ENCODE assay signal across 23 cellular contexts in the genomic region with DNA sequence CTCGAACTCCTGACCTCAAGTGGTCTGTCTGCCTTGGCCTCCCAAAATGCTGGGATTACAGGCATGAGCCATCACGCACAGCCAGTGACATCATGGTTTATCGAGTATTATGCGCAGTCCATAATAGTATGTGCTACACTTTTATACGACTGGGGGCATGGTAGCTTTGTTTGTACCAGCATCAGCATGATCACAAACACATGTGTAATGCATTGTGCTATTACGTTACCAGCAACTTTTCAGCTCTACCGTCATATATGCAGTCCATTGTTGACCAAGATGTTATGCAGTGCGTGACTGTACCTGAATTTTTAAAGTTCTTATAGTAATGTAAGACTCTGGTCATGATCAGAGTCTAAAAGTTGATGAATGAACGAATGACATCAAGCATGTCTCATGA.
DNase-seq lines count a peak whose midpoint lies in the region; ATAC-seq, FAIRE-seq and TF ChIP-seq lines count a peak whose summit lies in the region.
"Had no signal": no experiment of that assay in that cellular context is flagged by ENCODE, and none has a peak within 500 bp of the region (broad histone marks: within the 10 kb centered on the region; RNA-seq: fewer than 3 reads in every experiment).

No MANE protein-coding gene starts in this region.

- H3K27me3 ChIP-seq in right atrium auricular region (no peaks in the 10 kb centered on the region), heart right ventricle (no peaks in the 10 kb centered on the region), trophoblast cell (ENCODE audit: insufficient read depth, low read length) (no peaks in the 10 kb centered on the region)
- H3K27me3 ChIP-seq: BLaER1 treated with 17β-estradiol and CSF1 and Interleukin-3, amounts not matched to agents 10 nM and 100 nM had no signal

- no peak overlapping the region for H3K18ac ChIP-seq in trophoblast cell (ENCODE audit: low read length)

- H3K79me1 ChIP-seq in trophoblast cell (ENCODE audit: low read length) = no peaks in the 10 kb centered on the region

- no peak overlapping the region for H3K27ac Mint-ChIP-seq in natural killer cell treated with Interleukin-12 subunit alpha and Interleukin-12 subunit beta and Interleukin-15 and Interleukin-18, amount 100 ng/mL, for 72 hours
- H3K27ac Mint-ChIP-seq: B cell; CD4-positive, alpha-beta T cell; CD8-positive, alpha-beta T cell had no signal

- H3K23ac ChIP-seq in trophoblast cell (ENCODE audit: low read length) = no peak overlapping the region

- H3K36me3 ChIP-seq in right atrium auricular region = peaks cover 42% of the 10 kb centered on the region
- H3K36me3 ChIP-seq in heart right ventricle = peaks cover 0 to 83% (median 23%) of the 10 kb centered on the region in 9 donors
- H3K36me3 ChIP-seq in trophoblast cell (ENCODE audit: control insufficient read depth in 1 of 2, insufficient read depth in 2 of 2, low read length in 2 of 2) = peaks cover 26 to 40% of the 10 kb centered on the region in 2 experiments

- H4K91ac ChIP-seq in trophoblast cell (ENCODE audit: low read depth, low read length) = no peak overlapping the region

- H2BK5ac ChIP-seq in trophoblast cell (ENCODE audit: low read depth, low read length, poor library complexity) = no peak overlapping the region

- H2AK5ac ChIP-seq in trophoblast cell (ENCODE audit: low read length) = no peak overlapping the region

- H3K27ac ChIP-seq in right atrium auricular region = no peak overlapping the region
- H3K27ac ChIP-seq in heart right ventricle = no peak overlapping the region
- no peak overlapping the region for H3K27ac ChIP-seq in trophoblast cell (ENCODE audit: low read depth, low read length)
- H3K27ac ChIP-seq: BLaER1 treated with 17β-estradiol and CSF1 and Interleukin-3, amounts not matched to agents 10 nM and 100 nM; C4-2B had no signal

- H3K9me3 Mint-ChIP-seq in natural killer cell treated with Interleukin-12 subunit alpha and Interleukin-12 subunit beta and Interleukin-15 and Interleukin-18, amount 100 ng/mL, for 72 hours = no peaks in the 10 kb centered on the region
- H3K9me3 Mint-ChIP-seq: CD4-positive, alpha-beta T cell; CD8-positive, alpha-beta T cell had no signal

- no peaks in the 10 kb centered on the region for H3K36me3 Mint-ChIP-seq in natural killer cell treated with Interleukin-12 subunit alpha and Interleukin-12 subunit beta and Interleukin-15 and Interleukin-18, amount 100 ng/mL, for 72 hours
- H3K36me3 Mint-ChIP-seq: CD8-positive, alpha-beta T cell had no signal

- TF ChIP-seq POLR2A in GM12891 (IDR thresholded peaks at IDR 0.05; ENCODE audit: low read depth, low read length) = no peak

- H3K4me1 ChIP-seq in right atrium auricular region (peaks cover 0 to 5% of the 10 kb centered on the region in 2 donors), heart right ventricle (peaks cover 0 to 4% (median 0%) of the 10 kb centered on the region in 9 donors), trophoblast cell (ENCODE audit: control insufficient read depth in 1 of 2, insufficient read depth in 2 of 2, low read length in 2 of 2) (no peaks in the 10 kb centered on the region)
- H3K4me1 ChIP-seq: BLaER1 treated with 17β-estradiol and CSF1 and Interleukin-3, amounts not matched to agents 10 nM and 100 nM had no signal

- H2AFZ ChIP-seq in trophoblast cell (ENCODE audit: insufficient read depth, low read length, poor library complexity) = no peak overlapping the region

- no peak overlapping the region for H4K12ac ChIP-seq in trophoblast cell (ENCODE audit: low read depth, low read length)

- H3K4me3 ChIP-seq in right atrium auricular region = no peak overlapping the region
- H3K4me3 ChIP-seq in heart right ventricle = no peak overlapping the region
- H3K4me3 ChIP-seq in trophoblast cell (ENCODE audit: low read depth, low read length) = no peak overlapping the region
- H3K4me3 ChIP-seq: BLaER1 treated with 17β-estradiol and CSF1 and Interleukin-3, amounts not matched to agents 10 nM and 100 nM had no signal

- no peak overlapping the region for H3K4me2 ChIP-seq in trophoblast cell (ENCODE audit: low read length)
- H3K4me2 ChIP-seq: BLaER1 treated with 17β-estradiol and CSF1 and Interleukin-3, amounts not matched to agents 10 nM and 100 nM had no signal

- no peak overlapping the region for H3K4ac ChIP-seq in trophoblast cell (ENCODE audit: low read depth, low read length)

- H2BK12ac ChIP-seq in trophoblast cell (ENCODE audit: low read length) = no peak overlapping the region

- no peak overlapping the region for H2BK120ac ChIP-seq in trophoblast cell (ENCODE audit: insufficient read depth, low read length, poor library complexity)

- H3K4me3 Mint-ChIP-seq in natural killer cell treated with Interleukin-12 subunit alpha and Interleukin-12 subunit beta and Interleukin-15 and Interleukin-18, amount 100 ng/mL, for 72 hours = no peak overlapping the region
- H3K4me3 Mint-ChIP-seq: B cell; CD4-positive, alpha-beta T cell; CD8-positive, alpha-beta T cell had no signal

- ATAC-seq in heart right ventricle = no peak
- no peak for ATAC-seq in HG03460 (IDR thresholded peaks at IDR 0.05; ENCODE audit: unreplicated experiment)
- no peak for ATAC-seq in natural killer cell treated with Interleukin-12 subunit alpha and Interleukin-12 subunit beta and Interleukin-15 and Interleukin-18, amount 100 ng/mL, for 72 hours
- ATAC-seq: CD8-positive, alpha-beta T cell had no signal

- FAIRE-seq in GM12891 (lab: Jason Lieb, UNC) = peak; percentile 71
- peak; percentile 4 for FAIRE-seq in HTR-8/SVneo (lab: Jason Lieb, UNC)
- FAIRE-seq: A204.1, D721Med, G401.6, GM19239 had no signal

- TF ChIP-seq CTCF in right atrium auricular region (IDR thresholded peaks at IDR 0.05) (no peak), heart right ventricle (IDR thresholded peaks at IDR 0.05) (no peak)

- no peak overlapping the region for H3K14ac ChIP-seq in trophoblast cell (ENCODE audit: low read length)

- no peaks in the 10 kb centered on the region for H3K79me2 ChIP-seq in trophoblast cell (ENCODE audit: control insufficient read depth, insufficient read depth, low read length, poor library complexity)

- WGBS in heart right ventricle, 2 donors = 97 to 98% methylated on average over 9 of the region's 9 CpGs
- WGBS in trophoblast cell (ENCODE audit: extremely low coverage, insufficient coverage, insufficient read length) = no CpG with 5 or more reads among the region's 9 CpGs

- no peak overlapping the region for H4K8ac ChIP-seq in trophoblast cell (ENCODE audit: low read depth, low read length)

- peak; percentile 34 for DNase-seq in right atrium auricular region (ENCODE audit: low spot score)
- no peak for DNase-seq in heart right ventricle
- no peak for DNase-seq in GM12891 (ENCODE audit: insufficient read length, low spot score)
- DNase-seq in HTR-8/SVneo (ENCODE audit: insufficient read length, low spot score) = no peak
- DNase-seq in trophoblast cell = peak; percentile 86 to 92
- no peak for DNase-seq in NCI-H1048 (lab: John Stamatoyannopoulos, UW)
- no peak for DNase-seq in natural killer cell treated with Interleukin-12 subunit alpha and Interleukin-12 subunit beta and Interleukin-15 and Interleukin-18, amount 100 ng/mL, for 72 hours (ENCODE audit: low spot score)
- DNase-seq: 8988T; AML-193; Caco-2; Calu3; CD4-positive, alpha-beta T cell; CD8-positive, alpha-beta T cell; DMS79 treated with DMSO at 0.1 percent for 48 hours; GF-D8 had no signal

- H3K9ac ChIP-seq in trophoblast cell (ENCODE audit: low read length) = no peak overlapping the region
- H3K9ac ChIP-seq: BLaER1 treated with 17β-estradiol and CSF1 and Interleukin-3, amounts not matched to agents 10 nM and 100 nM had no signal

- H3K4me1 Mint-ChIP-seq in natural killer cell treated with Interleukin-12 subunit alpha and Interleukin-12 subunit beta and Interleukin-15 and Interleukin-18, amount 100 ng/mL, for 72 hours (ENCODE audit: low read depth in 2 of 2) = no peaks in the 10 kb centered on the region
- H3K4me1 Mint-ChIP-seq: B cell had no signal

- H3K27me3 Mint-ChIP-seq in natural killer cell treated with Interleukin-12 subunit alpha and Interleukin-12 subunit beta and Interleukin-15 and Interleukin-18, amount 100 ng/mL, for 72 hours = peaks cover 4 to 5% of the 10 kb centered on the region in 2 donors
- H3K27me3 Mint-ChIP-seq: CD4-positive, alpha-beta T cell had no signal

- H3K9me3 ChIP-seq in right atrium auricular region (no peaks in the 10 kb centered on the region), heart right ventricle (no peaks in the 10 kb centered on the region), trophoblast cell (ENCODE audit: insufficient read depth, low read depth, low read length) (peaks cover 1% of the 10 kb centered on the region)
- H3K9me3 ChIP-seq: BLaER1 treated with 17β-estradiol and CSF1 and Interleukin-3, amounts not matched to agents 10 nM and 100 nM; Caco-2 had no signal

- intact Hi-C loops in heart right ventricle (cut with DNase I) = loop anchor here in 1 of 10 donors (10.0 kb wide), 1 partner anchor 216 kb away; no protein-coding TSS in a partner anchor

TF ChIP-seq in GM12891, 5 proteins besides CTCF, POLR2A, EP300 and RAD21:
- TF ChIP-seq PAX5 (IDR thresholded peaks at IDR 0.05; ENCODE audit: insufficient read depth, low read length, severe bottlenecking) (no peak), SPI1 (IDR thresholded peaks at IDR 0.05; ENCODE audit: low read depth, low read length) (no peak), POU2F2 (IDR thresholded peaks at IDR 0.05; ENCODE audit: low read depth, low read length) (no peak), POLR2AphosphoS5 (IDR thresholded peaks at IDR 0.05; ENCODE audit: low read depth, low read length) (no peak), TAF1 (IDR thresholded peaks at IDR 0.05; ENCODE audit: low read depth, low read length) (no peak)

Comparison
In these comparisons a context has a peak if more than half of its experiments do, and no peak if none do; other contexts are left out.
1. DNase-seq: peak in right atrium auricular region (single experiment) and trophoblast cell (2 of 2); none in heart right ventricle (0 of 2), GM12891 (single experiment), HTR-8/SVneo (single experiment), NCI-H1048 (single experiment) and natural killer cell treated with Interleukin-12 subunit alpha and Interleukin-12 subunit beta and Interleukin-15 and Interleukin-18, amount 100 ng/mL, for 72 hours (single experiment).